14 cellular contexts compared by ENCODE assay signal in the genomic region with DNA sequence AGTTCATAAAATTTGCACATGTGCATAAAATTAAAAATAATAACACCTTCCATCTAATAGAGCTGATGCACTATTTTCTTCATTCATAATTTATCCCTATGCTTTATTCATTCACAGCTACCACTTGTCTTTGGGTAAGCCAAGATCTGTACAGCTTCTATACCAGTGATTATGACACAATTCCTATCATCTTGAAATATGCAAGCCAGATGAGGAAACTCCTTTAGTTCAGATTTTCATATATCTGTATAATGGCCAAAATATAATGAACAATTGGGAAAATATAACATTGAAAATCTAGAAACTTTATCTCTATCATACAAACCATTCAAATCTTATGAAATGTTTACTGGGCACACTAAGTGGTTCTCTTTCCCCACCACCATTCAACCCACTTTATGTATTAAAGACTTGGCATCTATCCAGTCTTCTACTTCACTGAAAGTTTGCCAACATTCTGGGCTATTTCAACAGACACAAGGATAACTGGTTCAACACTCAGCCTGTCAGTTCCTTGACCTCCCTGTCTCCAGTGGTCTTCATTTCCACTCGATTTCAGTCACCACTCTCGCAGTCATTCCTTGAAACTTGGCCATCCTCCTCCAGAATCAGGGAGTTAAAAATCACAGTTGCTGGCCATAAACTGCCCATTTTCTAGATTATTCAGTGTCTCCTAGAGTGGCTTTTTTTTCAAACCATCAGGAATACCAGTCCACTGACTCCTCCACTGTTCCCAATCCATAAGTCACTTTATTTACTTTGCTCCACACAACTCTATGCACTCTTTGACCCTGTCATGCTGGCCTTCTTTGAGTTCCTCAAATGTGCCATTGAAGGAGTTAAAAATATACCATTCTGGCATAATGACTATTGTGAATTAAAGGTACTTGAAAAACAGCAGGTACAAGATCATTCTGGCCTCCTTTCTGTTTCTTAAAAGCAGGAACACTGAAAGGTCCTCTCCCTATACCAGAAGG.
A peak's percentile ranks its signal among the peaks of the same experiment; 100 is the strongest.
DNase-seq lines count a peak whose midpoint lies in the region; ATAC-seq and TF ChIP-seq lines count a peak whose summit lies in the region.
"Had no signal": no experiment of that assay in that cellular context is flagged by ENCODE, and none has a peak within 500 bp of the region (broad histone marks: within the 10 kb centered on the region; RNA-seq: fewer than 3 reads in every experiment).

No MANE protein-coding gene starts in this region.

- intact Hi-C loops in cardiac septum (cut with DNase I): no loop called here

- H3K18ac ChIP-seq in mesendoderm (ENCODE audit: low read length): no peak overlapping the region

- H3K4me1 ChIP-seq in cardiac muscle cell (ENCODE audit: low read depth) (peaks cover 26% of the 10 kb centered on the region), mesendoderm (ENCODE audit: control insufficient read depth, low read depth, low read length) (peaks cover 2% of the 10 kb centered on the region)

- H3K9ac ChIP-seq in SK-N-MC (ENCODE audit: insufficient read length) (no peak overlapping the region), mesendoderm (ENCODE audit: low read length) (no peak overlapping the region)

- H3K4me3 ChIP-seq in cardiac muscle cell (no peak overlapping the region), SK-N-MC (no peak overlapping the region), fibroblast of villous mesenchyme (ENCODE audit: low read depth, low read length) (no peak overlapping the region), mesendoderm (ENCODE audit: low read length) (no peak overlapping the region)
- H3K4me3 ChIP-seq: gastroesophageal sphincter, GM23338 had no signal

- TF ChIP-seq CTCF in cardiac muscle cell (IDR thresholded peaks at IDR 0.05; ENCODE audit: low read depth, low read length) (no peak), fibroblast of villous mesenchyme (IDR thresholded peaks at IDR 0.05; ENCODE audit: insufficient read depth, low read depth, low read length) (no peak)

- no peaks in the 10 kb centered on the region for H3K79me1 ChIP-seq in mesendoderm (ENCODE audit: low read length)

- H3K27ac ChIP-seq in cardiac muscle cell: peak overlapping the region; percentile 50
- 0 out of 2 replicates have a peak overlapping the region, but pooled peaks have one; percentile 32 for H3K27ac ChIP-seq in SK-N-MC
- H3K27ac ChIP-seq in mesendoderm (ENCODE audit: low read depth, low read length): no peak overlapping the region
- H3K27ac ChIP-seq: gastroesophageal sphincter had no signal

- H3K9me3 ChIP-seq in cardiac muscle cell (ENCODE audit: low read depth): no peaks in the 10 kb centered on the region
- no peaks in the 10 kb centered on the region for H3K9me3 ChIP-seq in SK-N-MC (ENCODE audit: low read depth, low read length)

- no peak for ATAC-seq in HG03196 (IDR thresholded peaks at IDR 0.05; ENCODE audit: unreplicated experiment)
- no peak for ATAC-seq in HG03457 (IDR thresholded peaks at IDR 0.05; ENCODE audit: unreplicated experiment)
- ATAC-seq: gastroesophageal sphincter, GM23338, left colon had no signal

- no peak overlapping the region for H2BK15ac ChIP-seq in mesendoderm (replicated peaks; ENCODE audit: low read depth)

- H2AK5ac ChIP-seq in mesendoderm (ENCODE audit: low read length): no peak overlapping the region

- no CpG with 5 or more reads among the region's 2 CpGs for WGBS in mesendoderm (ENCODE audit: extremely low coverage, insufficient coverage, low lambda C conversion rate)

- DNase-seq in cardiac muscle cell (ENCODE audit: low read depth in 1 of 2, low spot score in 1 of 2): peak in 1 of 2 donors; percentile 81
- no peak for DNase-seq in cardiac septum (ENCODE audit: low spot score)
- DNase-seq in SK-N-MC (ENCODE audit: low read depth, low spot score): no peak
- DNase-seq in fibroblast of villous mesenchyme (ENCODE audit: low read depth): peak; percentile 36
- DNase-seq in mesendoderm: no peak
- no peak for DNase-seq in stimulated activated CD4-positive, alpha-beta T cell treated with anti-CD3 and anti-CD28 coated beads, Interleukin-4, amount 100 ng/mL, for 4 hours
- DNase-seq: activated CD4-positive, alpha-beta memory T cell treated with anti-CD3 and anti-CD28 coated beads, Interleukin-2, amount 10 ng/mL, durations not matched to agents 7 days and 5 days; left colon; NCI-H146; T-helper 1 cell had no signal

- no peak overlapping the region for H2BK120ac ChIP-seq in mesendoderm (ENCODE audit: low read depth, low read length)

- H3K36me3 ChIP-seq in cardiac muscle cell: no peaks in the 10 kb centered on the region
- H3K36me3 ChIP-seq in SK-N-MC (ENCODE audit: insufficient read depth, low read length): no peaks in the 10 kb centered on the region
- H3K36me3 ChIP-seq in mesendoderm (ENCODE audit: control insufficient read depth, insufficient read depth, low read length): no peaks in the 10 kb centered on the region
- H3K36me3 ChIP-seq: gastroesophageal sphincter had no signal

- H3K23ac ChIP-seq in mesendoderm (ENCODE audit: low read length): no peak overlapping the region

- H3K79me2 ChIP-seq in mesendoderm (ENCODE audit: control insufficient read depth, insufficient read depth, low read length): no peaks in the 10 kb centered on the region

- no peak overlapping the region for H4K8ac ChIP-seq in mesendoderm (ENCODE audit: low read depth, low read length)

- H2BK5ac ChIP-seq in mesendoderm (ENCODE audit: low read length): no peak overlapping the region

- H4K5ac ChIP-seq in mesendoderm (ENCODE audit: low read length): no peak overlapping the region

- H3K4ac ChIP-seq in mesendoderm (ENCODE audit: low read depth, low read length): no peak overlapping the region

- H3K4me2 ChIP-seq in mesendoderm (ENCODE audit: low read length): no peak overlapping the region
- H3K4me2 ChIP-seq: GM23338 had no signal

- H3K56ac ChIP-seq in mesendoderm (ENCODE audit: low read length): no peak overlapping the region

- H3K27me3 ChIP-seq in cardiac muscle cell (no peaks in the 10 kb centered on the region), mesendoderm (ENCODE audit: insufficient read depth, low read length, poor library complexity) (no peaks in the 10 kb centered on the region)
- H3K27me3 ChIP-seq: gastroesophageal sphincter had no signal
